In genomic region chr5:81081461-81081835, GRCh38 we compare ENCODE assay signal across 32 cellular contexts.
DNase-seq lines count a peak whose midpoint lies in the region; ATAC-seq and TF ChIP-seq lines count a peak whose summit lies in the region.
"Had no signal": no experiment of that assay in that cellular context is flagged by ENCODE, and none has a peak within 500 bp of the region (broad histone marks: within the 10 kb centered on the region; RNA-seq: fewer than 3 reads in every experiment).

No MANE protein-coding gene starts in this region.

- H3K18ac ChIP-seq in neuronal stem cell (ENCODE audit: low read length) = no peak overlapping the region

- H3K4me2 ChIP-seq in neuronal stem cell (ENCODE audit: insufficient read depth, low read length, poor library complexity, severe bottlenecking) = no peak overlapping the region
- H3K4me2 ChIP-seq: PC-9 had no signal

- DNase-seq in heart left ventricle (peak in 4 of 5 donors; percentile 15 to 40 (median 32)), Right ventricle myocardium inferior (ENCODE audit: missing footprints) (no peak), foreskin fibroblast (peak; percentile 17 to 59), neuronal stem cell (ENCODE audit: low spot score) (no peak), HPDE6-E6E7 (ENCODE audit: extremely low spot score) (no peak), NCI-H510A treated with DMSO at 0.1 percent for 48 hours (lab: John Stamatoyannopoulos, UW) (no peak), T-cell (no peak), osteocyte (ENCODE audit: extremely low spot score, unreplicated experiment) (no peak)
- DNase-seq: activated CD4-positive, alpha-beta T cell treated with anti-CD3 and anti-CD28 coated beads, Interleukin-2, amount 50 U/mL, for 48 hours; activated CD4-positive, CD25-positive, alpha-beta regulatory T cell; activated CD8-positive, alpha-beta memory T cell treated with anti-CD3 and anti-CD28 coated beads, Interleukin-2, amount 50 U/mL, for 48 hours; brain microvascular endothelial cell; GF-D8; glutamatergic neuron; KBM-7; left colon; mesendoderm; naive B cell; NCI-H1436; NCI-H2107; NCI-H510A; pancreas; PC-9; SIG-M5; stimulated activated CD4-positive, alpha-beta T cell treated with anti-CD3 and anti-CD28 coated beads, Interleukin-4, amount 100 ng/mL, for 1 hour; stimulated activated naive B cell treated with anti-CD40 and anti-IgM and Interleukin-4, amounts not matched to agents 10 μg/mL and 1 μg/mL and 100 μg/mL, for 72 hours; thyroid gland had no signal

- H3K36me3 Mint-ChIP-seq in T-cell (peaks cover 66% of the 10 kb centered on the region), osteocyte (ENCODE audit: unreplicated experiment) (no peaks in the 10 kb centered on the region)
- H3K36me3 Mint-ChIP-seq: naive B cell; stimulated activated naive B cell treated with anti-CD40 and anti-IgM and Interleukin-4, amounts not matched to agents 10 μg/mL and 1 μg/mL and 100 μg/mL, for 72 hours had no signal

- ATAC-seq in heart left ventricle (peak; percentile 28 to 70 (median 34)), Right ventricle myocardium inferior (no peak), T-cell (replicated peaks in 1 of 4) (no peak)
- ATAC-seq: esophagus mucosa; left colon; pancreas; right cardiac atrium; stimulated activated naive B cell treated with anti-CD40 and anti-IgM and Interleukin-4, amounts not matched to agents 10 μg/mL and 1 μg/mL and 100 μg/mL, for 72 hours had no signal

- no peak overlapping the region for H3K23ac ChIP-seq in neuronal stem cell (ENCODE audit: low read depth, low read length, poor library complexity)

- no peak overlapping the region for H2BK120ac ChIP-seq in neuronal stem cell (ENCODE audit: low read depth, low read length)

- H2BK12ac ChIP-seq in neuronal stem cell (ENCODE audit: low read length) = no peak overlapping the region

- TF ChIP-seq POLR2A in heart left ventricle (IDR thresholded peaks at IDR 0.05) = no peak

- no peak overlapping the region for H2BK15ac ChIP-seq in neuronal stem cell (ENCODE audit: low read length)

- intact Hi-C loops in heart left ventricle (cut with DNase I) = loop anchor here in 3 of 10 donors (5.0 to 10.0 kb wide), 2 partner anchors 117 to 119 kb away; partner anchors contain the start of gene RASGRF2 (in 3 of the 3)
- intact Hi-C loops in Right ventricle myocardium inferior (cut with DNase I) = no loop called here

- H3K14ac ChIP-seq in neuronal stem cell (ENCODE audit: low read length) = no peak overlapping the region

- H4K91ac ChIP-seq in neuronal stem cell (ENCODE audit: low read depth, low read length, poor library complexity) = no peak overlapping the region

- H3K4me3 Mint-ChIP-seq in T-cell (no peak overlapping the region), osteocyte (ENCODE audit: unreplicated experiment) (no peak overlapping the region)
- H3K4me3 Mint-ChIP-seq: activated naive CD8-positive, alpha-beta T cell; naive B cell; stimulated activated naive B cell treated with anti-CD40 and anti-IgM and Interleukin-4, amounts not matched to agents 10 μg/mL and 1 μg/mL and 100 μg/mL, for 72 hours had no signal

- H3K36me3 ChIP-seq in heart left ventricle (peaks cover 0 to 15% (median 0%) of the 10 kb centered on the region in 9 donors), neuronal stem cell (replicated peaks in 1 of 2; ENCODE audit: control insufficient read depth in 2 of 2, insufficient read depth in 2 of 2, low read length in 2 of 2) (no peaks in the 10 kb centered on the region)
- H3K36me3 ChIP-seq: brain microvascular endothelial cell, pancreas had no signal

- CTCF ChIA-PET in T-cell (lab: Charles Lee) = no interaction called here

- peaks cover 0 to 3% (median 0%) of the 10 kb centered on the region in 3 donors for H3K4me1 Mint-ChIP-seq in T-cell
- H3K4me1 Mint-ChIP-seq in osteocyte (ENCODE audit: unreplicated experiment) = no peaks in the 10 kb centered on the region
- H3K4me1 Mint-ChIP-seq: naive B cell; stimulated activated naive B cell treated with anti-CD40 and anti-IgM and Interleukin-4, amounts not matched to agents 10 μg/mL and 1 μg/mL and 100 μg/mL, for 72 hours had no signal

- no peak overlapping the region for H3K4ac ChIP-seq in neuronal stem cell (ENCODE audit: low read length)

- H3K4me3 ChIP-seq in heart left ventricle (peak overlapping the region in 1 of 12 donors; percentile 4), foreskin fibroblast (ENCODE audit: low read depth in 1 of 2, low read length in 2 of 2) (peak overlapping the region in 1 of 2 donors; percentile 25), neuronal stem cell (ENCODE audit: low read length in 2 of 2) (no peak overlapping the region)
- H3K4me3 ChIP-seq: pancreas, PC-9, thyroid gland had no signal

- H3K27me3 ChIP-seq in heart left ventricle = no peaks in the 10 kb centered on the region
- H3K27me3 ChIP-seq in neuronal stem cell (ENCODE audit: control insufficient read depth in 3 of 3, insufficient read depth in 3 of 3, low read depth in 1 of 3, low read length in 3 of 3) = no peaks in the 10 kb centered on the region
- H3K27me3 ChIP-seq: brain microvascular endothelial cell, pancreas, thyroid gland had no signal

- H3K9me3 ChIP-seq in heart left ventricle (peaks cover 0 to 15% (median 0%) of the 10 kb centered on the region in 12 donors), neuronal stem cell (replicated peaks in 1 of 2; ENCODE audit: control insufficient read depth in 2 of 2, insufficient read depth in 1 of 2, low read depth in 1 of 2, low read length in 2 of 2) (peaks cover 0 to 7% of the 10 kb centered on the region in 2 donors)
- H3K9me3 ChIP-seq: pancreas, thyroid gland had no signal

- H2BK5ac ChIP-seq in neuronal stem cell (ENCODE audit: low read length) = no peak overlapping the region

- TF ChIP-seq CTCF in heart left ventricle (IDR thresholded peaks at IDR 0.05) (no peak), foreskin fibroblast (IDR thresholded peaks at IDR 0.05; ENCODE audit: low read depth, low read length) (no peak), osteocyte (IDR thresholded peaks at IDR 0.05) (no peak)

- H3K79me1 ChIP-seq in neuronal stem cell (ENCODE audit: low read depth, low read length) = no peaks in the 10 kb centered on the region

- H3K27ac ChIP-seq in heart left ventricle = peak overlapping the region in 11 of 12 donors; percentile 3 to 64 (median 52)
- no peak overlapping the region for H3K27ac ChIP-seq in neuronal stem cell (replicated peaks; ENCODE audit: low read length)
- H3K27ac ChIP-seq: 22Rv1, brain microvascular endothelial cell, pancreas, PC-9, thyroid gland had no signal

- peaks cover 0 to 9% (median 0%) of the 10 kb centered on the region in 12 donors for H3K4me1 ChIP-seq in heart left ventricle
- H3K4me1 ChIP-seq in neuronal stem cell (ENCODE audit: control insufficient read depth in 2 of 2, insufficient read depth in 1 of 2, low read depth in 1 of 2, low read length in 2 of 2) = no peaks in the 10 kb centered on the region
- H3K4me1 ChIP-seq: pancreas, thyroid gland had no signal

- H2AK5ac ChIP-seq in neuronal stem cell (ENCODE audit: low read depth, low read length) = no peak overlapping the region

- H3K27me3 Mint-ChIP-seq in T-cell (no peaks in the 10 kb centered on the region), osteocyte (ENCODE audit: unreplicated experiment) (peaks cover 11% of the 10 kb centered on the region)
- H3K27me3 Mint-ChIP-seq: activated naive CD8-positive, alpha-beta T cell had no signal

- WGBS in heart left ventricle, 4 donors = 67 to 84% (median 77%) methylated on average over 8 of the region's 8 CpGs
- no CpG with 5 or more reads among the region's 8 CpGs for WGBS in neuronal stem cell (ENCODE audit: extremely low coverage in 2 of 2, insufficient read length in 2 of 2, insufficient replicate concordance in 1 of 2), 2 donors

- H4K8ac ChIP-seq in neuronal stem cell (ENCODE audit: low read depth, low read length) = no peak overlapping the region

- H3K9me3 Mint-ChIP-seq in T-cell (peaks cover 0 to 11% (median 0%) of the 10 kb centered on the region in 3 donors), osteocyte (ENCODE audit: unreplicated experiment) (peaks cover 4% of the 10 kb centered on the region)

- POLR2A ChIA-PET in T-cell (lab: Charles Lee) = interaction anchor here in 1 of 2 donors (0.5 kb wide), 1 partner anchor 194 kb away, joined by 7 read pairs; no protein-coding TSS in a partner anchor

- no peak overlapping the region for H3K9ac ChIP-seq in neuronal stem cell (ENCODE audit: low read depth, low read length, poor library complexity)

- H3K27ac Mint-ChIP-seq in T-cell (no peak overlapping the region), osteocyte (ENCODE audit: unreplicated experiment) (no peak overlapping the region)
- H3K27ac Mint-ChIP-seq: activated naive CD8-positive, alpha-beta T cell; activated T-helper 2 cell treated with anti-CD3 and anti-CD28 coated beads, Interferon-gamma antibody, Interleukin-2, Interleukin-4, amounts not matched to agents 10 μg/mL and 5 μg/mL and 100 μg/mL, durations not matched to agents 14 hours and 24 hours and 36 hours; naive B cell; stimulated activated naive B cell treated with anti-CD40 and anti-IgM and Interleukin-4, amounts not matched to agents 10 μg/mL and 1 μg/mL and 100 μg/mL, for 72 hours had no signal

- H2AFZ ChIP-seq in neuronal stem cell (ENCODE audit: low read length) = peak overlapping the region; percentile 73
- H2AFZ ChIP-seq: PC-9 had no signal

Comparison
In these comparisons a context has a peak if more than half of its experiments do, and no peak if none do; other contexts are left out.
1. ATAC-seq: peak in heart left ventricle (4 of 4); none in Right ventricle myocardium inferior (single experiment) and T-cell (0 of 4).
2. DNase-seq: peak in heart left ventricle (4 of 5) and foreskin fibroblast (2 of 2); none in Right ventricle myocardium inferior (single experiment), neuronal stem cell (single experiment), HPDE6-E6E7 (single experiment), NCI-H510A treated with DMSO at 0.1 percent for 48 hours (single experiment), T-cell (0 of 34) and osteocyte (single experiment).